In the genomic region with DNA sequence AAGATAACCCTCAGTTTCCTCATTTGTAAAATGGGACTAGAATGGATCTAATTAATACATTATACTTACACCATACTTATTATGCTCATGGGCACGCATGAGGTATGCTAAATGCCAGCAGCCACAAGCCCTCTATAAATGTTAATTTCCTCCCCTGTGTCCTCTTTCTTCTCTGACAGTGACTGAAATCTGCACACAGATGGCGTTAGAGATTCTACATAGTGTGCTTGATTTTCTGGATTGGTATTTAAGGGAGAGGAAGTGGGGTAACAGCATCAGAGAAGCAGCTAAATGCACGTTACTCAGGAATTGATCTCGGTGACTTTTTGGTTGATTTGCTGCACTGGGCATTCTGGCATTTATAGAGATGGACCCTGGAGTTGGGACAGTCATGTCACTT, we compare ENCODE assay signal across 13 cellular contexts.
DNase-seq lines count a peak whose midpoint lies in the region; ATAC-seq, FAIRE-seq and TF ChIP-seq lines count a peak whose summit lies in the region.
"Had no signal": no experiment of that assay in that cellular context is flagged by ENCODE, and none has a peak within 500 bp of the region (broad histone marks: within the 10 kb centered on the region; RNA-seq: fewer than 3 reads in every experiment).

No MANE protein-coding gene starts in this region.

- ATAC-seq in GM18861 (IDR thresholded peaks at IDR 0.05; ENCODE audit: unreplicated experiment) = no peak

- no peaks in the 10 kb centered on the region for H3K79me1 ChIP-seq in H9 (ENCODE audit: insufficient read depth, low read depth, low read length, poor library complexity, severe bottlenecking)

- H3K36me3 ChIP-seq in small intestine (ENCODE audit: control insufficient read depth in 2 of 2, insufficient read depth in 2 of 2, low read length in 2 of 2) = no peaks in the 10 kb centered on the region
- no peaks in the 10 kb centered on the region for H3K36me3 ChIP-seq in CD8-positive, alpha-beta memory T cell (ENCODE audit: insufficient read depth, low read length)

- H2AK5ac ChIP-seq in H9 (ENCODE audit: insufficient read length, low read length) = no peak overlapping the region

- H3K18ac ChIP-seq in H9 (ENCODE audit: insufficient read length, low read depth, low read length) = no peak overlapping the region

- no peak overlapping the region for H3K4me3 Mint-ChIP-seq in H9
- H3K4me3 Mint-ChIP-seq in CD8-positive, alpha-beta memory T cell = no peak overlapping the region
- H3K4me3 Mint-ChIP-seq: CD4-positive, alpha-beta T cell had no signal

- H2BK15ac ChIP-seq in H9 (ENCODE audit: low read depth, low read length) = no peak overlapping the region

- H3T11ph ChIP-seq in H9 (ENCODE audit: low read length) = no peak overlapping the region

- no peaks in the 10 kb centered on the region for H3K23me2 ChIP-seq in H9 (ENCODE audit: insufficient read length, low read depth, low read length, poor library complexity, severe bottlenecking)

- H3K36me3 Mint-ChIP-seq in H9 (ENCODE audit: insufficient read depth in 1 of 3, low read depth in 3 of 3) = no peaks in the 10 kb centered on the region
- H3K36me3 Mint-ChIP-seq in CD8-positive, alpha-beta memory T cell = no peaks in the 10 kb centered on the region

- no peak overlapping the region for H3K9ac ChIP-seq in H9 (ENCODE audit: extremely low read depth, insufficient read length, low read length)

- DNase-seq in Ammon's horn (ENCODE audit: low spot score) = peak; percentile 48
- DNase-seq in H9 = no peak
- peak; percentile 27 for DNase-seq in inferior parietal cortex (ENCODE audit: extremely low spot score)
- no peak for DNase-seq in small intestine
- DNase-seq in CD8-positive, alpha-beta memory T cell = no peak
- no peak for DNase-seq in SKM-1 (lab: John Stamatoyannopoulos, UW; ENCODE audit: unreplicated experiment)
- DNase-seq: CD4-positive, alpha-beta T cell; GOT3; NCI-H1092; NCI-H1694 treated with DMSO at 0.1 percent for 48 hours; SHP77 treated with DMSO at 0.1 percent for 48 hours had no signal

- TF ChIP-seq CTCF in H9 (conservative IDR thresholded peaks at IDR 0.05) (peak; percentile 12; the same call in 1 of the 3 replicates), VCaP (conservative IDR thresholded peaks at IDR 0.05) (peak; percentile 29)

- no peak overlapping the region for H4K8ac ChIP-seq in H9 (replicated peaks; ENCODE audit: insufficient read length, low read depth, low read length)

- no peaks in the 10 kb centered on the region for H4K20me1 ChIP-seq in H9 (ENCODE audit: control insufficient read depth, insufficient read depth, insufficient read length)

- H3K4me3 ChIP-seq in small intestine (ENCODE audit: low read depth in 1 of 2, low read length in 2 of 2) = no peak overlapping the region
- no peak overlapping the region for H3K4me3 ChIP-seq in CD8-positive, alpha-beta memory T cell (ENCODE audit: low read length)

- H3K27me3 ChIP-seq in H9 (ENCODE audit: insufficient read depth, low read length) (no peaks in the 10 kb centered on the region), small intestine (ENCODE audit: control insufficient read depth in 2 of 2, insufficient read depth in 2 of 2, low read length in 2 of 2) (no peaks in the 10 kb centered on the region)
- no peaks in the 10 kb centered on the region for H3K27me3 ChIP-seq in CD8-positive, alpha-beta memory T cell (ENCODE audit: insufficient read depth, low read length, poor library complexity, severe bottlenecking)

- no peak overlapping the region for H2BK20ac ChIP-seq in H9 (ENCODE audit: low read depth, low read length, poor library complexity, severe bottlenecking)

- no peaks in the 10 kb centered on the region for H3K9me3 ChIP-seq in H9 (ENCODE audit: control insufficient read depth, low read depth, low read length)
- H3K9me3 ChIP-seq in small intestine (ENCODE audit: control insufficient read depth, low read depth) = peaks cover 1% of the 10 kb centered on the region
- no peaks in the 10 kb centered on the region for H3K9me3 ChIP-seq in CD8-positive, alpha-beta memory T cell (ENCODE audit: low read length)

- no peak overlapping the region for H3K4ac ChIP-seq in H9 (ENCODE audit: low read depth, low read length)

- no peaks in the 10 kb centered on the region for H3K79me2 ChIP-seq in H9 (ENCODE audit: insufficient read depth, low read length)

- H3K4me2 ChIP-seq in H9 (ENCODE audit: insufficient read depth, insufficient read length, low read length) = no peak overlapping the region

- peaks cover 3% of the 10 kb centered on the region; the same call in 1 of the 2 replicates for H3K27me3 Mint-ChIP-seq in H9 (ENCODE audit: low read depth)
- H3K27me3 Mint-ChIP-seq in CD8-positive, alpha-beta memory T cell = no peaks in the 10 kb centered on the region
- H3K27me3 Mint-ChIP-seq: CD4-positive, alpha-beta T cell had no signal

- POLR2A ChIA-PET in CD8-positive, alpha-beta memory T cell (lab: Charles Lee) = no interaction called here

- peaks cover 8 to 10% of the 10 kb centered on the region in 2 experiments; a peak in 4 of 5 replicates for H3K9me3 Mint-ChIP-seq in H9
- peaks cover 0 to 9% (median 5%) of the 10 kb centered on the region in 5 donors for H3K9me3 Mint-ChIP-seq in CD8-positive, alpha-beta memory T cell
- H3K9me3 Mint-ChIP-seq: CD4-positive, alpha-beta T cell had no signal

- WGBS in H9 (ENCODE audit: extremely low coverage, insufficient read length, low lambda C conversion rate) = no CpG with 5 or more reads among the region's 4 CpGs
- WGBS in small intestine, 3 donors = 39 to 50% (median 43%) methylated on average over 4 of the region's 4 CpGs

- H3K4me1 Mint-ChIP-seq in H9 = peaks cover 10 to 11% of the 10 kb centered on the region in 2 experiments
- H3K4me1 Mint-ChIP-seq in CD8-positive, alpha-beta memory T cell = no peaks in the 10 kb centered on the region

- no peak overlapping the region for H2BK5ac ChIP-seq in H9 (ENCODE audit: insufficient read length, low read length)

- H4K91ac ChIP-seq in H9 (ENCODE audit: insufficient read length, low read depth, low read length) = no peak overlapping the region

- H3K4me1 ChIP-seq in H9 (ENCODE audit: insufficient read depth, low read length) (no peaks in the 10 kb centered on the region), small intestine (ENCODE audit: control insufficient read depth in 2 of 2, insufficient read depth in 1 of 2, low read depth in 1 of 2, low read length in 1 of 2) (no peaks in the 10 kb centered on the region)
- H3K4me1 ChIP-seq in CD8-positive, alpha-beta memory T cell (ENCODE audit: insufficient read depth, low read length) = no peaks in the 10 kb centered on the region

- no peak overlapping the region for H3K27ac Mint-ChIP-seq in H9
- H3K27ac Mint-ChIP-seq in CD8-positive, alpha-beta memory T cell = no peak overlapping the region
- H3K27ac Mint-ChIP-seq: CD4-positive, alpha-beta T cell had no signal

- H3K56ac ChIP-seq in H9 (ENCODE audit: insufficient read length, low read depth, low read length) = no peak overlapping the region

- no peak overlapping the region for H3K14ac ChIP-seq in H9 (ENCODE audit: insufficient read depth, low read length)

- H3K27ac ChIP-seq in H9 (ENCODE audit: insufficient read length, low read depth, low read length) (no peak overlapping the region), VCaP (no peak overlapping the region), small intestine (ENCODE audit: low read depth in 1 of 2, low read length in 1 of 2) (no peak overlapping the region)
- H3K27ac ChIP-seq in CD8-positive, alpha-beta memory T cell (ENCODE audit: low read depth, low read length) = no peak overlapping the region

- CTCF ChIA-PET in CD8-positive, alpha-beta memory T cell (lab: Charles Lee) = no interaction called here

- H4K5ac ChIP-seq in H9 (ENCODE audit: insufficient read length, low read depth, low read length) = no peak overlapping the region

- FAIRE-seq in small intestine (lab: Jason Lieb, UNC) = no peak

- H2BK12ac ChIP-seq in H9 (ENCODE audit: insufficient read length, low read depth, low read length) = no peak overlapping the region

- H3K23ac ChIP-seq in H9 (ENCODE audit: insufficient read length, low read depth, low read length) = no peak overlapping the region

- H2AFZ ChIP-seq in H9 (ENCODE audit: low read length) = no peak overlapping the region

- no peak overlapping the region for H2BK120ac ChIP-seq in H9 (ENCODE audit: low read depth, low read length, poor library complexity, severe bottlenecking)

Comparison
In these comparisons a context has a peak if more than half of its experiments do, and no peak if none do; other contexts are left out.
1. DNase-seq: peak in Ammon's horn (single experiment) and inferior parietal cortex (single experiment); none in H9 (single experiment), small intestine (single experiment), CD8-positive, alpha-beta memory T cell (0 of 5) and SKM-1 (single experiment).